ENCODE assay signal across 12 cellular contexts in genomic region chr21:29091032-29091431, GRCh38. TPM values are rescaled to one million over a fixed set of nuclear protein-coding genes. Genes with fewer than 3 reads are reported as not detected.
DNase-seq lines count a peak whose midpoint lies in the region; ATAC-seq and TF ChIP-seq lines count a peak whose summit lies in the region.
"Had no signal": no experiment of that assay in that cellular context is flagged by ENCODE, and none has a peak within 500 bp of the region (broad histone marks: within the 10 kb centered on the region; RNA-seq: fewer than 3 reads in every experiment).

No MANE protein-coding gene starts in this region.

- peaks cover 15% of the 10 kb centered on the region for H3K4me1 ChIP-seq in vagina

- H3K36me3 ChIP-seq in vagina: no peaks in the 10 kb centered on the region

- peak overlapping the region; percentile 45 for H3K27ac ChIP-seq in vagina

- DNase-seq in activated naive CD4-positive, alpha-beta T cell treated with anti-CD3 and anti-CD28 coated beads, Interleukin-2, amount 50 U/mL, for 72 hours (ENCODE audit: low spot score in 2 of 2): no peak
- no peak for DNase-seq in activated naive CD4-positive, alpha-beta T cell (lab: John Stamatoyannopoulos, UW)
- DNase-seq in fibroblast of pulmonary artery (ENCODE audit: low read depth) (peak; percentile 79), vagina (ENCODE audit: extremely low spot score in 2 of 2) (no peak), erythroblast (lab: John Stamatoyannopoulos, UW) (no peak)
- DNase-seq in stimulated activated CD4-positive, alpha-beta T cell treated with anti-CD3 and anti-CD28 coated beads, Interleukin-4, amount 100 ng/mL, for 24 hours: no peak
- DNase-seq: esophagus squamous epithelium, left cardiac atrium had no signal

- no peak for TF ChIP-seq POLR2A in vagina (IDR thresholded peaks at IDR 0.05)
- TF ChIP-seq POLR2A in erythroblast (IDR thresholded peaks at IDR 0.05; ENCODE audit: low read length): no peak

- H3K27me3 ChIP-seq in vagina: no peaks in the 10 kb centered on the region
- H3K27me3 ChIP-seq: esophagus squamous epithelium had no signal

- no peak for TF ChIP-seq CTCF in fibroblast of pulmonary artery (IDR thresholded peaks at IDR 0.05; ENCODE audit: low read length, missing control alignments)
- no peak for TF ChIP-seq CTCF in vagina (IDR thresholded peaks at IDR 0.05)

- intact Hi-C loops in vagina (cut with DNase I): loop anchor here (5.0 kb wide), 1 partner anchor 281 kb away; no protein-coding TSS in a partner anchor

- H3K36me3 Mint-ChIP-seq in activated naive CD4-positive, alpha-beta T cell treated with anti-CD3 and anti-CD28 coated beads, Interleukin-2, amount 50 U/mL, for 72 hours: no peaks in the 10 kb centered on the region
- H3K36me3 Mint-ChIP-seq: brain had no signal

- no peaks in the 10 kb centered on the region for H3K9me3 ChIP-seq in vagina
- H3K9me3 ChIP-seq: esophagus squamous epithelium had no signal

- no peaks in the 10 kb centered on the region for H3K9me3 Mint-ChIP-seq in activated naive CD4-positive, alpha-beta T cell treated with anti-CD3 and anti-CD28 coated beads, Interleukin-2, amount 50 U/mL, for 72 hours
- H3K9me3 Mint-ChIP-seq: brain; stimulated activated naive CD8-positive, alpha-beta T cell treated with anti-CD3 and anti-CD28 coated beads, Interleukin-15, Interleukin-2, amounts not matched to agents 100 ng/mL and 50 ng/mL, for 24 hours had no signal

- ATAC-seq in activated naive CD4-positive, alpha-beta T cell treated with anti-CD3 and anti-CD28 coated beads, Interleukin-2, amount 50 U/mL, for 72 hours: peak; percentile 36 to 71
- ATAC-seq in SK-N-SH treated with all-trans-retinoic acid at 6 μM for 48 hours: peak; percentile 73
- ATAC-seq in GM18858 (IDR thresholded peaks at IDR 0.05; ENCODE audit: unreplicated experiment): no peak

- H3K4me3 ChIP-seq in fibroblast of pulmonary artery (replicated peaks; ENCODE audit: low read depth, low read length) (no peak overlapping the region), vagina (no peak overlapping the region)
- H3K4me3 ChIP-seq: esophagus squamous epithelium had no signal

- H3K27ac Mint-ChIP-seq in activated naive CD4-positive, alpha-beta T cell treated with anti-CD3 and anti-CD28 coated beads, Interleukin-2, amount 50 U/mL, for 72 hours: peak overlapping the region in 1 of 2 donors; percentile 4
- H3K27ac Mint-ChIP-seq: brain; stimulated activated naive CD8-positive, alpha-beta T cell treated with anti-CD3 and anti-CD28 coated beads, Interleukin-15, Interleukin-2, amounts not matched to agents 100 ng/mL and 50 ng/mL, for 24 hours had no signal

TF ChIP-seq in SK-N-SH treated with all-trans-retinoic acid at 6 μM for 48 hours, 23 proteins besides CTCF, POLR2A, EP300 and RAD21:
- TF ChIP-seq ISL1 (CRISPR knock-in tag; IDR thresholded peaks at IDR 0.05) (no peak), ESRRG (CRISPR knock-in tag; IDR thresholded peaks at IDR 0.05) (no peak), ZNF565 (CRISPR knock-in tag; conservative IDR thresholded peaks at IDR 0.05; ENCODE audit: low read depth) (no peak), BACH2 (CRISPR knock-in tag; IDR thresholded peaks at IDR 0.05; ENCODE audit: borderline replicate concordance) (no peak), ZNF70 (CRISPR knock-in tag; IDR thresholded peaks at IDR 0.05) (no peak)

RNA-seq across cellular contexts. Expression of gene CCT8, which starts 17.6 kb away (rescaled TPM):
- total RNA-seq in activated naive CD4-positive, alpha-beta T cell treated with anti-CD3 and anti-CD28 coated beads, Interleukin-2, amount 50 U/mL, for 72 hours: 100 to 1,000 TPM; 408 to 420 TPM
- 81.3 TPM for total RNA-seq in vagina

RNA-seq across cellular contexts. Expression of gene MAP3K7CL, which starts 39.4 kb away (rescaled TPM):
- 1 to 10 TPM; 5.4 to 8.6 TPM for total RNA-seq in activated naive CD4-positive, alpha-beta T cell treated with anti-CD3 and anti-CD28 coated beads, Interleukin-2, amount 50 U/mL, for 72 hours
- 6.9 TPM for total RNA-seq in vagina
